3 cellular contexts compared by ENCODE assay signal in the genomic region with DNA sequence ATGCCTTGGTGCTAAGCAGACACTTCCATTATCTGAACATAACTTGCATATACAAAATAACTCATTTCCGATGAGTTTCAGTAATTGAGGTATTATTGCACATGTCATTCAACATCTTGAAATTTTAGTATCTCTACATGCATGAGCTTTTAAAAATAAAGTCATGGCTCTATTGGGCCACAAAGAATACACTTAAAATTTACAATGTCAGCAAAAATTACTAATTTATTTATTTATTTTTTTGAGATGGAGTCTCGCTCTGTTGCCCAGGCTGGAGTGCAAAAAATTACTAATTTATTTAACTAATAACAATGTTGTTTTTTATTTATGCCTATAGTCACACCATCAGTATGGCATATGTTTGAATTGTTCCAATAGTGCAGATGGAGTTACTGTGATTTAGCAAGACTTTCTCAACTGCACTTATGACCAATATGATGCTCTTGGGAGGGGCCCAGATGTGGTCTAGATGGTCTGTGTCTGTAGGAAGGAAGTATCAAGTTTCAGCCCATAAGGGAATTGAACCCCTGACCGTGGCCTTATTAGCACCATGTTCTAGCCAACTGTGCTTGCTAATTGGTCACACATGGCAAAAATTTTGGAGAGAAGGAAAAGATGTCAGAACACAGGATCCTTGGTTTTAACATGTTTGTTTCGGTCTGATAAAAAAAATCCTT.
A peak's percentile ranks its signal among the peaks of the same experiment; 100 is the strongest.
TF ChIP-seq lines count a peak whose summit lies in the region.

No MANE protein-coding gene starts in this region.

TF ChIP-seq in IMR-90, 13 proteins besides CTCF, POLR2A, EP300 and RAD21:
- TF ChIP-seq MAFK (IDR thresholded peaks at IDR 0.05; ENCODE audit: low read depth, low read length) (peak; percentile 92), BHLHE40 (IDR thresholded peaks at IDR 0.05; ENCODE audit: low read depth, low read length) (no peak)

TF ChIP-seq in K562, 482 proteins besides CTCF, POLR2A, EP300 and RAD21 (continues in another document):
- TF ChIP-seq GATAD2B (IDR thresholded peaks at IDR 0.05; ENCODE audit: borderline replicate concordance) (no peak), MAFG (tag; conservative IDR thresholded peaks at IDR 0.05) (peak; percentile 69; the same call in 1 of the 2 replicates), MLLT1 (IDR thresholded peaks at IDR 0.05) (no peak), ZNF133 (CRISPR knock-in tag; IDR thresholded peaks at IDR 0.05) (no peak), BDP1 (IDR thresholded peaks at IDR 0.05; ENCODE audit: insufficient read depth, insufficient read length) (no peak), ZNF316 (IDR thresholded peaks at IDR 0.05) (peak; percentile 83), ELF1 (tag; IDR thresholded peaks at IDR 0.05) (no peak), MYNN (IDR thresholded peaks at IDR 0.05) (no peak), MYNN (CRISPR knock-in tag; IDR thresholded peaks at IDR 0.05) (no peak), MCM3 (IDR thresholded peaks at IDR 0.05) (no peak), MAFF (IDR thresholded peaks at IDR 0.05; ENCODE audit: low read length) (peak; percentile 84), TBL1XR1 (IDR thresholded peaks at IDR 0.05; ENCODE audit: low read length in 2 of 2) (no peak), MTA3 (IDR thresholded peaks at IDR 0.05; ENCODE audit: borderline replicate concordance) (no peak), ZNF639 (CRISPR knock-in tag; conservative IDR thresholded peaks at IDR 0.05 in 1 of 2, IDR thresholded peaks at IDR 0.05 in 1 of 2) (no peak), RUNX1 (IDR thresholded peaks at IDR 0.05; ENCODE audit: low read depth) (no peak)
- TF ChIP-seq, protein P1, sequence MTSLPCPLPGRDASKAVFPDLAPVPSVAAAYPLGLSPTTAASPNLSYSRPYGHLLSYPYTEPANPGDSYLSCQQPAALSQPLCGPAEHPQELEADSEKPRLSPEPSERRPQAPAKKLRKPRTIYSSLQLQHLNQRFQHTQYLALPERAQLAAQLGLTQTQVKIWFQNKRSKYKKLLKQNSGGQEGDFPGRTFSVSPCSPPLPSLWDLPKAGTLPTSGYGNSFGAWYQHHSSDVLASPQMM (CRISPR knock-in tag; IDR thresholded peaks at IDR 0.05) = no peak
- TF ChIP-seq, protein P2, sequence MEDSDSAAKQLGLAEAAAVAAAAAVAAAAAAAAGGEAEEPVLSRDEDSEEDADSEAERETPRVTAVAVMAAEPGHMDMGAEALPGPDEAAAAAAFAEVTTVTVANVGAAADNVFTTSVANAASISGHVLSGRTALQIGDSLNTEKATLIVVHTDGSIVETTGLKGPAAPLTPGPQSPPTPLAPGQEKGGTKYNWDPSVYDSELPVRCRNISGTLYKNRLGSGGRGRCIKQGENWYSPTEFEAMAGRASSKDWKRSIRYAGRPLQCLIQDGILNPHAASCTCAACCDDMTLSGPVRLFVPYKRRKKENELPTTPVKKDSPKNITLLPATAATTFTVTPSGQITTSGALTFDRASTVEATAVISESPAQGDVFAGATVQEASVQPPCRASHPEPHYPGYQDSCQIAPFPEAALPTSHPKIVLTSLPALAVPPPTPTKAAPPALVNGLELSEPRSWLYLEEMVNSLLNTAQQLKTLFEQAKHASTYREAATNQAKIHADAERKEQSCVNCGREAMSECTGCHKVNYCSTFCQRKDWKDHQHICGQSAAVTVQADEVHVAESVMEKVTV (CRISPR knock-in tag; IDR thresholded peaks at IDR 0.05) = no peak

TF ChIP-seq in WTC11, 78 proteins besides CTCF, POLR2A, EP300 and RAD21:
- TF ChIP-seq, protein P3, sequence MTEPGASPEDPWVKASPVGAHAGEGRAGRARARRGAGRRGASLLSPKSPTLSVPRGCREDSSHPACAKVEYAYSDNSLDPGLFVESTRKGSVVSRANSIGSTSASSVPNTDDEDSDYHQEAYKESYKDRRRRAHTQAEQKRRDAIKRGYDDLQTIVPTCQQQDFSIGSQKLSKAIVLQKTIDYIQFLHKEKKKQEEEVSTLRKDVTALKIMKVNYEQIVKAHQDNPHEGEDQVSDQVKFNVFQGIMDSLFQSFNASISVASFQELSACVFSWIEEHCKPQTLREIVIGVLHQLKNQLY (CRISPR knock-in tag; IDR thresholded peaks at IDR 0.05) = no peak
- TF ChIP-seq NFATC4 (CRISPR knock-in tag; IDR thresholded peaks at IDR 0.05) = no peak
- TF ChIP-seq GABPB1 (CRISPR knock-in tag; IDR thresholded peaks at IDR 0.05) = no peak
- no peak for TF ChIP-seq CBFB (CRISPR knock-in tag; IDR thresholded peaks at IDR 0.05; ENCODE audit: low read depth)
- TF ChIP-seq FOXJ3 (CRISPR knock-in tag; IDR thresholded peaks at IDR 0.05; ENCODE audit: borderline replicate concordance) = no peak
- no peak for TF ChIP-seq PRRX2 (CRISPR knock-in tag; IDR thresholded peaks at IDR 0.05)
- TF ChIP-seq ZBTB21 (CRISPR knock-in tag; IDR thresholded peaks at IDR 0.05; ENCODE audit: borderline replicate concordance) = no peak
- no peak for TF ChIP-seq TP53 (CRISPR knock-in tag; IDR thresholded peaks at IDR 0.05)
- TF ChIP-seq ZNF512 (CRISPR knock-in tag; IDR thresholded peaks at IDR 0.05; ENCODE audit: borderline replicate concordance) = no peak
- no peak for TF ChIP-seq EMX1 (CRISPR knock-in tag; IDR thresholded peaks at IDR 0.05)
